Comparison of ENCODE assay signal across 1 cellular context in genomic region chr22:38313384-38313955, GRCh38.
TF ChIP-seq lines count a peak whose summit lies in the region.

No MANE protein-coding gene starts in this region.

TF ChIP-seq in WTC11, 78 proteins besides CTCF, POLR2A, EP300 and RAD21 (continued from another document):
- TF ChIP-seq STAT6 (CRISPR knock-in tag; conservative IDR thresholded peaks at IDR 0.05; ENCODE audit: low read depth) (no peak), KAT7 (CRISPR knock-in tag; IDR thresholded peaks at IDR 0.05; ENCODE audit: borderline replicate concordance) (no peak), E2F5 (CRISPR knock-in tag; IDR thresholded peaks at IDR 0.05) (no peak), PREB (CRISPR knock-in tag; IDR thresholded peaks at IDR 0.05; ENCODE audit: borderline replicate concordance) (no peak), NR3C1 (CRISPR knock-in tag; conservative IDR thresholded peaks at IDR 0.05; ENCODE audit: low read depth) (no peak), ZNF281 (CRISPR knock-in tag; IDR thresholded peaks at IDR 0.05) (no peak), FOXP4 (CRISPR knock-in tag; IDR thresholded peaks at IDR 0.05) (no peak), ZNF423 (CRISPR knock-in tag; IDR thresholded peaks at IDR 0.05) (no peak), E2F4 (CRISPR knock-in tag; IDR thresholded peaks at IDR 0.05; ENCODE audit: borderline replicate concordance, low read depth) (no peak), MYBL2 (CRISPR knock-in tag; IDR thresholded peaks at IDR 0.05) (no peak), SOX15 (CRISPR knock-in tag; IDR thresholded peaks at IDR 0.05) (no peak), USF2 (CRISPR knock-in tag; IDR thresholded peaks at IDR 0.05) (no peak), MXD4 (CRISPR knock-in tag; IDR thresholded peaks at IDR 0.05; ENCODE audit: borderline replicate concordance) (no peak), USF1 (CRISPR knock-in tag; IDR thresholded peaks at IDR 0.05) (no peak), EMX1 (CRISPR knock-in tag; IDR thresholded peaks at IDR 0.05) (no peak), CREB1 (CRISPR knock-in tag; IDR thresholded peaks at IDR 0.05) (no peak), ERG (CRISPR knock-in tag; IDR thresholded peaks at IDR 0.05) (no peak), ZNF425 (CRISPR knock-in tag; conservative IDR thresholded peaks at IDR 0.05) (no peak), AFF4 (CRISPR knock-in tag; IDR thresholded peaks at IDR 0.05; ENCODE audit: borderline replicate concordance) (no peak)
